8 cellular contexts compared by ENCODE assay signal in genomic region chr7:128032605-128033235, GRCh38. TPM values are rescaled to one million over a fixed set of nuclear protein-coding genes. Genes with fewer than 3 reads are reported as not detected.
DNase-seq lines count a peak whose midpoint lies in the region; TF ChIP-seq lines count a peak whose summit lies in the region.

No MANE protein-coding gene starts in this region.

- peak overlapping the region; percentile 48 to 74 for H3K4me3 ChIP-seq in esophagus (ENCODE audit: low read depth in 1 of 2, low read length in 2 of 2)

- peak overlapping the region; percentile 91 for H3K4me3 Mint-ChIP-seq in neural crest cell

- H3K36me3 Mint-ChIP-seq in neural crest cell (ENCODE audit: low read depth), result peaks cover 9% of the 10 kb centered on the region

- no peak for TF ChIP-seq CTCF in neural crest cell (conservative IDR thresholded peaks at IDR 0.05)

- WGBS in esophagus, 2 donors, result 34 to 44% methylated on average over 38 to 41 of the region's 41 CpGs

- H3K9me3 ChIP-seq in esophagus (ENCODE audit: control insufficient read depth in 2 of 2, insufficient read depth in 1 of 2, low read depth in 1 of 2, low read length in 1 of 2), result no peaks in the 10 kb centered on the region

- H3K4me1 ChIP-seq in esophagus (ENCODE audit: control insufficient read depth in 2 of 2, insufficient read depth in 2 of 2, low read length in 1 of 2), result peaks cover 3 to 13% of the 10 kb centered on the region in 2 donors

- peaks cover 0 to 11% of the 10 kb centered on the region in 2 donors for H3K36me3 ChIP-seq in esophagus (ENCODE audit: control insufficient read depth in 2 of 2, insufficient read depth in 2 of 2, low read length in 1 of 2)

- H3K27me3 Mint-ChIP-seq in neural crest cell (ENCODE audit: low read depth), result no peaks in the 10 kb centered on the region

- H3K4me1 Mint-ChIP-seq in neural crest cell, result peaks cover 33% of the 10 kb centered on the region

- H3K9me3 Mint-ChIP-seq in neural crest cell, result no peaks in the 10 kb centered on the region

- H3K27ac Mint-ChIP-seq in neural crest cell (ENCODE audit: unreplicated experiment), result peak overlapping the region; percentile 62

- no peak overlapping the region for H3K27ac ChIP-seq in esophagus (ENCODE audit: low read depth in 2 of 2, low read length in 1 of 2)

- peak; percentile 18 for DNase-seq in CD1c-positive myeloid dendritic cell (ENCODE audit: extremely low spot score)
- DNase-seq in NCI-H69 (lab: John Stamatoyannopoulos, UW), result peak; percentile 56
- peak; percentile 33 for DNase-seq in neural crest cell (ENCODE audit: low read depth, low spot score)
- DNase-seq in HUDEP-2 (lab: John Stamatoyannopoulos, UW; ENCODE audit: unreplicated experiment in 76 of 76), result no peak
- DNase-seq in hippocampal formation (lab: John Stamatoyannopoulos, UW), result no peak
- no peak for DNase-seq in inferior parietal cortex (ENCODE audit: extremely low spot score)
- no peak for DNase-seq in mesenteric fat pad (ENCODE audit: low spot score)

- H3K27me3 ChIP-seq in esophagus (ENCODE audit: control insufficient read depth in 1 of 2, insufficient read depth in 2 of 2, low read length in 2 of 2), result no peaks in the 10 kb centered on the region

RNA-seq across cellular contexts. Expression of gene LRRC4, which starts 1.5 kb away (rescaled TPM):
- polyA plus RNA-seq in esophagus, result 1 to 10 TPM; 1.9 to 2.1 TPM
- total RNA-seq in neural crest cell (67.5 and 67.6 TPM in 2 replicates), mesenteric fat pad (6.5 TPM)

Comparison
In these comparisons a context has a peak if more than half of its experiments do, and no peak if none do; other contexts are left out.
1. DNase-seq: peak in CD1c-positive myeloid dendritic cell (single experiment), NCI-H69 (single experiment) and neural crest cell (single experiment); none in HUDEP-2 (0 of 76), hippocampal formation (0 of 2), inferior parietal cortex (single experiment) and mesenteric fat pad (single experiment).